Comparison of ENCODE assay signal across 34 cellular contexts in genomic region chr18:44396550-44396949, GRCh38.
"Had no signal": no experiment of that assay in that cellular context is flagged by ENCODE, and none has a peak within 500 bp of the region (broad histone marks: within the 10 kb centered on the region; RNA-seq: fewer than 3 reads in every experiment).

No MANE protein-coding gene starts in this region.

- H3K4me3 ChIP-seq: coronary artery, dorsolateral prefrontal cortex, esophagus muscularis mucosa, gastrocnemius medialis, heart left ventricle had no signal

- H3K4me1 ChIP-seq: esophagus muscularis mucosa, foreskin keratinocyte, gastrocnemius medialis, heart left ventricle had no signal

- H3K9me3 Mint-ChIP-seq: activated B cell treated with CpG ODN at 0.5 μM for 24 hours; activated CD8-positive, alpha-beta T cell treated with anti-CD3 and anti-CD28 coated beads for 36 hours; activated T-cell treated with anti-CD3 and anti-CD28 coated beads, Interleukin-2, amount 50 U/mL, for 4 hours; activated T-helper 17 cell treated with anti-CD3 and anti-CD28 coated beads, Interleukin-2, amount 50 U/mL, for 72 hours; central memory CD8-positive, alpha-beta T cell; dendritic cell treated with granulocyte-macrophage colony-stimulating factor and Interleukin-4, amounts not matched to agents 40 ng/mL and 50 ng/mL, for 4 days had no signal

- H3K27ac ChIP-seq: brain microvascular endothelial cell, coronary artery, dorsolateral prefrontal cortex, esophagus muscularis mucosa, foreskin keratinocyte, gastrocnemius medialis, heart left ventricle, WERI-Rb-1 had no signal

- H3K27me3 ChIP-seq: brain microvascular endothelial cell, dorsolateral prefrontal cortex, esophagus muscularis mucosa, foreskin keratinocyte, gastrocnemius medialis, heart left ventricle had no signal

- H3K36me3 Mint-ChIP-seq: activated naive CD8-positive, alpha-beta T cell had no signal

- H3K27ac Mint-ChIP-seq: activated B cell treated with CpG ODN at 0.5 μM for 24 hours; activated CD8-positive, alpha-beta T cell treated with anti-CD3 and anti-CD28 coated beads for 36 hours; activated naive CD8-positive, alpha-beta T cell; activated T-helper 17 cell treated with anti-CD3 and anti-CD28 coated beads, Interleukin-2, amount 50 U/mL, for 72 hours; dendritic cell treated with granulocyte-macrophage colony-stimulating factor and Interleukin-4, amounts not matched to agents 40 ng/mL and 50 ng/mL, for 4 days; T-helper 17 cell; T-helper 2 cell treated with Interferon-gamma antibody and Interleukin-4, amounts not matched to agents 5 μg/mL and 100 μg/mL, for 36 hours had no signal

- H3K27me3 Mint-ChIP-seq: activated CD8-positive, alpha-beta T cell treated with anti-CD3 and anti-CD28 coated beads for 36 hours; activated naive CD8-positive, alpha-beta T cell; activated T-helper 17 cell treated with anti-CD3 and anti-CD28 coated beads, Interleukin-2, amount 50 U/mL, for 72 hours; T-helper 17 cell had no signal

- H3K4me1 Mint-ChIP-seq: activated T-helper 17 cell treated with anti-CD3 and anti-CD28 coated beads, Interleukin-2, amount 50 U/mL, for 72 hours; central memory CD8-positive, alpha-beta T cell; T-helper 17 cell had no signal

- DNase-seq: activated B cell treated with CpG ODN at 0.5 μM for 24 hours; activated CD4-positive, alpha-beta T cell treated with anti-CD3 and anti-CD28 coated beads for 48 hours; activated CD4-positive, alpha-beta T cell treated with anti-CD3 and anti-CD28 coated beads, Interleukin-2, amount 50 U/mL, for 1 hour; activated CD4-positive, alpha-beta T cell treated with anti-CD3 and anti-CD28 coated beads, Interleukin-2, amount 50 U/mL, for 48 hours; activated CD8-positive, alpha-beta memory T cell treated with anti-CD3 and anti-CD28 coated beads for 24 hours; activated CD8-positive, alpha-beta T cell treated with anti-CD3 and anti-CD28 coated beads for 36 hours; activated effector memory CD4-positive, alpha-beta T cell treated with Interleukin-2 at 50 U/mL for 16 hours; activated gamma-delta T cell treated with Interleukin-2 at 50 U/mL for 16 hours; activated naive CD4-positive, alpha-beta T cell treated with anti-CD3 and anti-CD28 coated beads, Interleukin-2, amount 50 U/mL, for 16 hours; activated naive CD4-positive, alpha-beta T cell treated with Interleukin-2 at 50 U/mL for 16 hours; activated T-cell treated with anti-CD3 and anti-CD28 coated beads, Interleukin-2, amount 50 U/mL, for 4 hours; amniotic stem cell; anterior cingulate cortex; brain microvascular endothelial cell; dorsolateral prefrontal cortex; effector memory CD4-positive, alpha-beta T cell; erythroblast; foreskin keratinocyte; gastrocnemius medialis; glutamatergic neuron; heart left ventricle; T-helper 17 cell; T1000; WERI-Rb-1 had no signal

- H3K4me3 Mint-ChIP-seq: activated B cell treated with CpG ODN at 0.5 μM for 24 hours; activated CD8-positive, alpha-beta T cell treated with anti-CD3 and anti-CD28 coated beads for 36 hours; activated naive CD8-positive, alpha-beta T cell; activated T-cell treated with anti-CD3 and anti-CD28 coated beads, Interleukin-2, amount 50 U/mL, for 4 hours; activated T-helper 17 cell treated with anti-CD3 and anti-CD28 coated beads, Interleukin-2, amount 50 U/mL, for 72 hours; central memory CD8-positive, alpha-beta T cell; dendritic cell treated with granulocyte-macrophage colony-stimulating factor and Interleukin-4, amounts not matched to agents 40 ng/mL and 50 ng/mL, for 4 days; T-helper 17 cell; T-helper 2 cell treated with Interferon-gamma antibody and Interleukin-4, amounts not matched to agents 5 μg/mL and 100 μg/mL, for 36 hours had no signal

- H3K9me3 ChIP-seq: esophagus muscularis mucosa, gastrocnemius medialis, heart left ventricle had no signal

- FAIRE-seq: astrocyte, bronchial epithelial cell had no signal

- ATAC-seq: activated CD4-positive, CD25-positive, alpha-beta regulatory T cell treated with anti-CD3 and anti-CD28 coated beads, Interleukin-2, amount 50 U/mL, for 24 hours; activated CD8-positive, alpha-beta T cell treated with anti-CD3 and anti-CD28 coated beads for 36 hours; activated T-cell treated with anti-CD3 and anti-CD28 coated beads, Interleukin-2, amount 50 U/mL, for 4 hours; activated T-helper 17 cell treated with anti-CD3 and anti-CD28 coated beads, Interleukin-2, amount 50 U/mL, for 72 hours; foreskin keratinocyte; gastrocnemius medialis; heart left ventricle; T-helper 17 cell had no signal

- H3K36me3 ChIP-seq: brain microvascular endothelial cell, esophagus muscularis mucosa, gastrocnemius medialis, heart left ventricle, WERI-Rb-1 had no signal
